ENCODE assay signal across 8 cellular contexts in genomic region chr2:160666019-160666676, GRCh38.
DNase-seq lines count a peak whose midpoint lies in the region; ATAC-seq, FAIRE-seq and TF ChIP-seq lines count a peak whose summit lies in the region.

No MANE protein-coding gene starts in this region.

- TF ChIP-seq CTCF in Calu3 (IDR thresholded peaks at IDR 0.05; ENCODE audit: unreplicated experiment) (no peak), WTC11 (IDR thresholded peaks at IDR 0.05) (no peak), left ventricle myocardium inferior (IDR thresholded peaks at IDR 0.05; ENCODE audit: borderline replicate concordance) (no peak)

- no peaks in the 10 kb centered on the region for H3K9me3 Mint-ChIP-seq in Calu3 (ENCODE audit: low read depth, unreplicated experiment)
- no peaks in the 10 kb centered on the region for H3K9me3 Mint-ChIP-seq in WTC11

- H3K27me3 ChIP-seq in MG63: no peaks in the 10 kb centered on the region
- H3K27me3 ChIP-seq in left ventricle myocardium inferior (ENCODE audit: low read depth): no peaks in the 10 kb centered on the region
- no peaks in the 10 kb centered on the region for H3K27me3 ChIP-seq in small intestine (ENCODE audit: control insufficient read depth in 2 of 2, insufficient read depth in 2 of 2, low read length in 2 of 2)

- no TSS peak for BruUV-seq in Calu3 (replicated peaks; lab: Mats Ljungman, UMichigan)

- DNase-seq in Calu3 (peak; percentile 44), MG63 (peak; percentile 34), WTC11 (ENCODE audit: low spot score) (no peak), left ventricle myocardium inferior (no peak), small intestine (peak; percentile 11)
- DNase-seq in activated CD4-positive, CD25-positive, alpha-beta regulatory T cell treated with anti-CD3 and anti-CD28 coated beads, Interleukin-2, amount 50 U/mL, for 72 hours: no peak

- POLR2A ChIA-PET in WTC11 (lab: Charles Lee): no interaction called here

- intact Hi-C loops in Calu3 (cut with micrococcal nuclease; ENCODE audit: unreplicated experiment): loop anchor here (2.0 kb wide), 1 partner anchor 87 kb away; no protein-coding TSS in a partner anchor
- intact Hi-C loops in left ventricle myocardium inferior (cut with micrococcal nuclease): no loop called here

- H3K4me1 ChIP-seq in left ventricle myocardium inferior (peaks cover 25% of the 10 kb centered on the region), small intestine (ENCODE audit: control insufficient read depth in 2 of 2, insufficient read depth in 1 of 2, low read depth in 1 of 2, low read length in 1 of 2) (peaks cover 0 to 3% of the 10 kb centered on the region in 2 donors)

- no peaks in the 10 kb centered on the region for H3K36me3 Mint-ChIP-seq in Calu3 (ENCODE audit: insufficient read depth, unreplicated experiment)
- no peaks in the 10 kb centered on the region for H3K36me3 Mint-ChIP-seq in WTC11

- H3K4me3 Mint-ChIP-seq in Calu3 (ENCODE audit: low read depth, unreplicated experiment): peak overlapping the region; percentile 51
- H3K4me3 Mint-ChIP-seq in WTC11: no peak overlapping the region

- H3K9me3 ChIP-seq in MG63 (no peaks in the 10 kb centered on the region; the same call in 1 of the 2 replicates), left ventricle myocardium inferior (replicated peaks) (no peaks in the 10 kb centered on the region), small intestine (ENCODE audit: control insufficient read depth, low read depth) (no peaks in the 10 kb centered on the region)

- H3K27me3 Mint-ChIP-seq in Calu3 (ENCODE audit: unreplicated experiment) (no peaks in the 10 kb centered on the region), WTC11 (ENCODE audit: low read depth) (no peaks in the 10 kb centered on the region)

- H3K4me1 Mint-ChIP-seq in Calu3 (ENCODE audit: low read depth, unreplicated experiment) (peaks cover 38% of the 10 kb centered on the region), WTC11 (peaks cover 2% of the 10 kb centered on the region; the same call in 1 of the 2 replicates)

- H3K27ac ChIP-seq in left ventricle myocardium inferior (replicated peaks) (peak overlapping the region; percentile 76), small intestine (ENCODE audit: low read depth in 1 of 2, low read length in 1 of 2) (peak overlapping the region in 1 of 2 donors; percentile 80)

- CTCF ChIA-PET in Calu3 (lab: Charles Lee) (interaction anchor here (0.6 to 1.7 kb wide), 6 partner anchors 9 to 1216 kb away, joined by 3 to 15 read pairs (median 5); no protein-coding TSS in a partner anchor), WTC11 (lab: Charles Lee) (no interaction called here)

- no peak for FAIRE-seq in small intestine (lab: Jason Lieb, UNC)

- WGBS in small intestine, 3 donors: 20 to 38% (median 26%) methylated on average over 4 of the region's 4 CpGs

- peak overlapping the region; percentile 40 for H3K27ac Mint-ChIP-seq in Calu3 (ENCODE audit: unreplicated experiment)
- H3K27ac Mint-ChIP-seq in WTC11: no peak overlapping the region

- ATAC-seq in GM21447 (IDR thresholded peaks at IDR 0.05; ENCODE audit: unreplicated experiment) (peak; percentile 89), WTC11 (no peak), GM19467 (IDR thresholded peaks at IDR 0.05; ENCODE audit: unreplicated experiment) (no peak)

- H3K4me3 ChIP-seq in MG63 (peak overlapping the region; percentile 10; the same call in 1 of the 2 replicates), left ventricle myocardium inferior (no peak overlapping the region), small intestine (ENCODE audit: low read depth in 1 of 2, low read length in 2 of 2) (no peak overlapping the region)

- H3K36me3 ChIP-seq in MG63 (no peaks in the 10 kb centered on the region), left ventricle myocardium inferior (no peaks in the 10 kb centered on the region), small intestine (ENCODE audit: control insufficient read depth in 2 of 2, insufficient read depth in 2 of 2, low read length in 2 of 2) (no peaks in the 10 kb centered on the region)

TF ChIP-seq in WTC11, 78 proteins besides CTCF, POLR2A, EP300 and RAD21:
- TF ChIP-seq RORB (CRISPR knock-in tag; IDR thresholded peaks at IDR 0.05): no peak
- TF ChIP-seq RELA (CRISPR knock-in tag; IDR thresholded peaks at IDR 0.05; ENCODE audit: borderline replicate concordance): no peak
- TF ChIP-seq ZNF416 (CRISPR knock-in tag; IDR thresholded peaks at IDR 0.05): no peak
- TF ChIP-seq MLX (CRISPR knock-in tag; IDR thresholded peaks at IDR 0.05): no peak
- TF ChIP-seq NR2C2 (CRISPR knock-in tag; IDR thresholded peaks at IDR 0.05): no peak
- no peak for TF ChIP-seq E2F5 (CRISPR knock-in tag; IDR thresholded peaks at IDR 0.05)
- 0 out of 2 replicates have a peak, but pooled peaks have one; percentile 62 for TF ChIP-seq CDX4 (CRISPR knock-in tag; IDR thresholded peaks at IDR 0.05; ENCODE audit: borderline replicate concordance)
- TF ChIP-seq FOXP1 (CRISPR knock-in tag; IDR thresholded peaks at IDR 0.05; ENCODE audit: borderline replicate concordance): no peak

Comparison
In these comparisons a context has a peak if more than half of its experiments do, and no peak if none do; other contexts are left out.
1. DNase-seq: peak in Calu3 (single experiment), MG63 (single experiment) and small intestine (single experiment); none in WTC11 (single experiment), left ventricle myocardium inferior (single experiment) and activated CD4-positive, CD25-positive, alpha-beta regulatory T cell treated with anti-CD3 and anti-CD28 coated beads, Interleukin-2, amount 50 U/mL, for 72 hours (single experiment).